ENCODE assay signal across 18 cellular contexts in the genomic region with DNA sequence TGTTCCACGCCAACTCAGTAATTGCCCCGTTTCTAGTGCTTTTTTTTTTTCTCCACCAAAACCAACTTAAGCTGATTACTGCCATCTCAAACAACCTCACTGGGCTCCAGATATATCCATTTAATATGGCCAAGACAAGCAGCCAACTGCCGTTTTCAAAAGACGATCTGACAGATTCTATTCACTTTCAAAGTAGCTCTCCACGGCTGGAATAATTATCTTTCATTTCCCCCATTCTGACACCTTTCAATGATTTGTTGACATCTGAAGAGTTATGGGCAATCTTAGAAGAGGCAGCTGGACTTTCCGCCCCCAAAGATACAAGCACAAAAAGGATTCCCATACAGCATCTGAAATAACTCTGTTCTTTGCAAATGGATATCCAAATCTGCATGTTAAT. TPM values are rescaled to one million over a fixed set of nuclear protein-coding genes. Genes with fewer than 3 reads are reported as not detected.
DNase-seq lines count a peak whose midpoint lies in the region; ATAC-seq, FAIRE-seq and TF ChIP-seq lines count a peak whose summit lies in the region.
"Had no signal": no experiment of that assay in that cellular context is flagged by ENCODE, and none has a peak within 500 bp of the region (broad histone marks: within the 10 kb centered on the region; RNA-seq: fewer than 3 reads in every experiment).

No MANE protein-coding gene starts in this region.

- peaks cover 36% of the 10 kb centered on the region for H3K4me1 Mint-ChIP-seq in glutamatergic neuron (ENCODE audit: low read depth, unreplicated experiment)

- TF ChIP-seq CTCF in glutamatergic neuron (IDR thresholded peaks at IDR 0.05; ENCODE audit: partially characterized antibody, unreplicated experiment): no peak

- peaks cover 2% of the 10 kb centered on the region for H3K9me3 Mint-ChIP-seq in glutamatergic neuron (ENCODE audit: unreplicated experiment)
- H3K9me3 Mint-ChIP-seq: CD8-positive, alpha-beta memory T cell; IgD-negative memory B cell had no signal

- no peaks in the 10 kb centered on the region for H3K36me3 Mint-ChIP-seq in glutamatergic neuron (ENCODE audit: unreplicated experiment)
- H3K36me3 Mint-ChIP-seq: CD8-positive, alpha-beta memory T cell; IgD-negative memory B cell had no signal

- ATAC-seq in esophagus mucosa: no peak

- H3K4me3 Mint-ChIP-seq in glutamatergic neuron (ENCODE audit: unreplicated experiment): no peak overlapping the region
- H3K4me3 Mint-ChIP-seq: CD8-positive, alpha-beta memory T cell; IgD-negative memory B cell had no signal

- H3K27ac Mint-ChIP-seq in glutamatergic neuron (ENCODE audit: unreplicated experiment): peak overlapping the region; percentile 0
- H3K27ac Mint-ChIP-seq: CD8-positive, alpha-beta memory T cell; IgD-negative memory B cell had no signal

- no peak for FAIRE-seq in urothelium cell line (lab: Jason Lieb, UNC)

- DNase-seq in NCI-H524 treated with DMSO at 0.1 percent for 48 hours (lab: John Stamatoyannopoulos, UW) (peak; percentile 55), caudate nucleus (lab: John Stamatoyannopoulos, UW) (no peak), glutamatergic neuron (no peak), NCI-H774 (lab: John Stamatoyannopoulos, UW) (no peak), NCI-H2081 treated with DMSO at 0.1 percent for 48 hours (lab: John Stamatoyannopoulos, UW) (no peak), urothelium cell line (ENCODE audit: low spot score) (no peak)
- DNase-seq: AML-193; CD8-positive, alpha-beta memory T cell; DMS53; GF-D8; GM23248; H7 had no signal

- H3K27ac ChIP-seq in caudate nucleus (ENCODE audit: low read depth, low read length) (peak overlapping the region; percentile 77), temporal lobe (ENCODE audit: low read depth, low read length) (peak overlapping the region; percentile 59)
- H3K27ac ChIP-seq: BLaER1, GM23248 had no signal

- peaks cover 5% of the 10 kb centered on the region for H3K27me3 Mint-ChIP-seq in glutamatergic neuron (ENCODE audit: unreplicated experiment)

RNA-seq across cellular contexts. Expression of a gene that starts 56.0 kb away (rescaled TPM):
- total RNA-seq in glutamatergic neuron (ENCODE audit: unreplicated experiment) (14.2 TPM), temporal lobe (19.4 TPM), esophagus mucosa (not detected)
- total RNA-seq: A673; CD8-positive, alpha-beta memory T cell; GM23248; HT-29 had no signal

Comparison
In these comparisons a context has a peak if more than half of its experiments do, and no peak if none do; other contexts are left out.
1. RNA of a gene that starts 56.0 kb away (total RNA-seq): 19.4 TPM in temporal lobe (single experiment) and 14.2 TPM in glutamatergic neuron (single experiment); not detected in esophagus mucosa (single experiment); every median in the first group is over 10 times any median in the second.